Comparison of ENCODE assay signal across 29 cellular contexts in genomic region chr1:69406244-69406643, GRCh38.
"Had no signal": no experiment of that assay in that cellular context is flagged by ENCODE, and none has a peak within 500 bp of the region (broad histone marks: within the 10 kb centered on the region; RNA-seq: fewer than 3 reads in every experiment).

No MANE protein-coding gene starts in this region.

- H3K9me3 Mint-ChIP-seq: type B pancreatic cell had no signal

- H3K36me3 Mint-ChIP-seq: stimulated activated effector memory CD8-positive, alpha-beta T cell treated with anti-CD3 and anti-CD28 coated beads, Interleukin-12 subunit alpha, Interleukin-12 subunit beta, amount 100 ng/mL, for 72 hours; stimulated activated memory B cell treated with anti-CD40 and anti-IgM and Interleukin-4, amounts not matched to agents 10 μg/mL and 1 μg/mL and 100 μg/mL, for 72 hours; stimulated activated naive B cell treated with anti-CD40 and anti-IgM and Interleukin-4, amounts not matched to agents 10 μg/mL and 1 μg/mL and 100 μg/mL, for 72 hours; type B pancreatic cell had no signal

- H3K4me1 Mint-ChIP-seq: stimulated activated effector memory CD8-positive, alpha-beta T cell treated with anti-CD3 and anti-CD28 coated beads, Interleukin-12 subunit alpha, Interleukin-12 subunit beta, amount 100 ng/mL, for 72 hours; stimulated activated memory B cell treated with anti-CD40 and anti-IgM and Interleukin-4, amounts not matched to agents 10 μg/mL and 1 μg/mL and 100 μg/mL, for 72 hours; stimulated activated naive B cell treated with anti-CD40 and anti-IgM and Interleukin-4, amounts not matched to agents 10 μg/mL and 1 μg/mL and 100 μg/mL, for 72 hours; stimulated activated naive CD8-positive, alpha-beta T cell treated with anti-CD3 and anti-CD28 coated beads, Interleukin-15, amount 100 ng/mL, for 72 hours had no signal

- FAIRE-seq: urothelium cell line had no signal

- H3K27ac Mint-ChIP-seq: stimulated activated effector memory CD8-positive, alpha-beta T cell treated with anti-CD3 and anti-CD28 coated beads, Interleukin-12 subunit alpha, Interleukin-12 subunit beta, amount 100 ng/mL, for 72 hours; stimulated activated memory B cell treated with anti-CD40 and anti-IgM and Interleukin-4, amounts not matched to agents 10 μg/mL and 1 μg/mL and 100 μg/mL, for 72 hours; stimulated activated naive B cell treated with anti-CD40 and anti-IgM and Interleukin-4, amounts not matched to agents 10 μg/mL and 1 μg/mL and 100 μg/mL, for 72 hours; stimulated activated naive CD8-positive, alpha-beta T cell treated with anti-CD3 and anti-CD28 coated beads, Interleukin-15, amount 100 ng/mL, for 72 hours; stimulated activated naive CD8-positive, alpha-beta T cell treated with anti-CD3 and anti-CD28 coated beads, Interleukin-15, Interleukin-2, amounts not matched to agents 100 ng/mL and 50 ng/mL, for 24 hours; type B pancreatic cell had no signal

- H3K4me1 ChIP-seq: stomach, suprapubic skin, testis, thyroid gland, tibial artery, tibial nerve, transverse colon, upper lobe of left lung, upper lobe of right lung, uterus, vagina had no signal

- H3K4me3 ChIP-seq: stomach, suprapubic skin, testis, thoracic aorta, thyroid gland, tibial artery, tibial nerve, transverse colon, upper lobe of left lung, upper lobe of right lung, uterus, vagina had no signal

- H3K4me3 Mint-ChIP-seq: stimulated activated effector memory CD8-positive, alpha-beta T cell treated with anti-CD3 and anti-CD28 coated beads, Interleukin-12 subunit alpha, Interleukin-12 subunit beta, amount 100 ng/mL, for 72 hours; stimulated activated memory B cell treated with anti-CD40 and anti-IgM and Interleukin-4, amounts not matched to agents 10 μg/mL and 1 μg/mL and 100 μg/mL, for 72 hours; stimulated activated naive B cell treated with anti-CD40 and anti-IgM and Interleukin-4, amounts not matched to agents 10 μg/mL and 1 μg/mL and 100 μg/mL, for 72 hours; stimulated activated naive CD8-positive, alpha-beta T cell treated with anti-CD3 and anti-CD28 coated beads, Interleukin-15, amount 100 ng/mL, for 72 hours; stimulated activated naive CD8-positive, alpha-beta T cell treated with anti-CD3 and anti-CD28 coated beads, Interleukin-15, Interleukin-2, amounts not matched to agents 100 ng/mL and 50 ng/mL, for 24 hours; type B pancreatic cell had no signal

- DNase-seq: stimulated activated CD4-positive, alpha-beta T cell treated with anti-CD3 and anti-CD28 coated beads, Interleukin-2, amount 100 ng/mL, for 48 hours; stimulated activated CD4-positive, alpha-beta T cell treated with anti-CD3 and anti-CD28 coated beads, Interleukin-4, amount 100 ng/mL, for 1 hour; stimulated activated CD4-positive, alpha-beta T cell treated with anti-CD3 and anti-CD28 coated beads, Interleukin-4, amount 100 ng/mL, for 24 hours; stimulated activated CD4-positive, alpha-beta T cell treated with anti-CD3 and anti-CD28 coated beads, Interleukin-4, amount 100 ng/mL, for 4 hours; stimulated activated CD8-positive, alpha-beta memory T cell treated with anti-CD3 and anti-CD28 coated beads, Interleukin-4, amount 100 ng/mL, for 48 hours; stimulated activated naive B cell treated with anti-CD40 and anti-IgM and Interleukin-4, amounts not matched to agents 10 μg/mL and 1 μg/mL and 100 μg/mL, for 72 hours; stimulated activated naive CD4-positive, alpha-beta T cell; stimulated activated naive CD4-positive, alpha-beta T cell treated with Interleukin-2 at 50 U/mL for 16 hours; stimulated activated naive CD8-positive, alpha-beta T cell treated with anti-CD3 and anti-CD28 coated beads, Interleukin-15, amount 100 ng/mL, for 72 hours; stimulated activated naive CD8-positive, alpha-beta T cell treated with anti-CD3 and anti-CD28 coated beads, Interleukin-15, Interleukin-2, amounts not matched to agents 100 U/mL and 50 U/mL, for 24 hours; stomach; substantia nigra; testis; thyroid gland; tibial artery; transverse colon; trophoblast cell; upper lobe of left lung; upper lobe of right lung; uterus had no signal

- H3K9me3 ChIP-seq: stomach, suprapubic skin, testis, thoracic aorta, thyroid gland, tibial artery, tibial nerve, transverse colon, upper lobe of left lung, upper lobe of right lung, uterus, vagina had no signal

- ATAC-seq: stimulated activated effector memory CD8-positive, alpha-beta T cell treated with anti-CD3 and anti-CD28 coated beads, Interleukin-12 subunit alpha, Interleukin-12 subunit beta, amount 100 ng/mL, for 72 hours; stimulated activated memory B cell treated with anti-CD40 and anti-IgM and Interleukin-4, amounts not matched to agents 10 μg/mL and 1 μg/mL and 100 μg/mL, for 72 hours; stimulated activated naive B cell treated with anti-CD40 and anti-IgM and Interleukin-4, amounts not matched to agents 10 μg/mL and 1 μg/mL and 100 μg/mL, for 72 hours; stimulated activated naive CD8-positive, alpha-beta T cell treated with anti-CD3 and anti-CD28 coated beads, Interleukin-15, amount 100 ng/mL, for 72 hours; stimulated activated naive CD8-positive, alpha-beta T cell treated with anti-CD3 and anti-CD28 coated beads, Interleukin-15, Interleukin-2, amounts not matched to agents 100 U/mL and 50 U/mL, for 24 hours; upper lobe of right lung had no signal

- H3K36me3 ChIP-seq: stomach, suprapubic skin, thoracic aorta, thyroid gland, tibial artery, tibial nerve, transverse colon, upper lobe of left lung, upper lobe of right lung, uterus, vagina had no signal

- H3K27me3 ChIP-seq: stomach, suprapubic skin, testis, thyroid gland, tibial artery, tibial nerve, transverse colon, upper lobe of left lung, upper lobe of right lung, uterus, vagina had no signal

- H3K27ac ChIP-seq: stomach, suprapubic skin, testis, thoracic aorta, thyroid gland, tibial artery, tibial nerve, transverse colon, upper lobe of left lung, upper lobe of right lung, uterus, vagina had no signal

- H3K27me3 Mint-ChIP-seq: stimulated activated memory B cell treated with anti-CD40 and anti-IgM and Interleukin-4, amounts not matched to agents 10 μg/mL and 1 μg/mL and 100 μg/mL, for 72 hours; stimulated activated naive B cell treated with anti-CD40 and anti-IgM and Interleukin-4, amounts not matched to agents 10 μg/mL and 1 μg/mL and 100 μg/mL, for 72 hours; stimulated activated naive CD8-positive, alpha-beta T cell treated with anti-CD3 and anti-CD28 coated beads, Interleukin-15, amount 100 ng/mL, for 72 hours; stimulated activated naive CD8-positive, alpha-beta T cell treated with anti-CD3 and anti-CD28 coated beads, Interleukin-15, Interleukin-2, amounts not matched to agents 100 ng/mL and 50 ng/mL, for 24 hours; type B pancreatic cell had no signal
